ENCODE assay signal across 3 cellular contexts in genomic region chr18:58573326-58573725, GRCh38. TPM values are rescaled to one million over a fixed set of nuclear protein-coding genes. Genes with fewer than 3 reads are reported as not detected.
"Had no signal": no experiment of that assay in that cellular context is flagged by ENCODE, and none has a peak within 500 bp of the region (broad histone marks: within the 10 kb centered on the region; RNA-seq: fewer than 3 reads in every experiment).

No MANE protein-coding gene starts in this region.

RNA-seq across cellular contexts. Expression of gene ALPK2, which starts 55.6 kb away (rescaled TPM):
- total RNA-seq: neural crest cell, pulmonary artery endothelial cell had no signal
- polyA plus RNA-seq: naive thymus-derived CD8-positive, alpha-beta T cell had no signal
